15 cellular contexts compared by ENCODE assay signal in genomic region chr19:5062195-5062594, GRCh38.
DNase-seq lines count a peak whose midpoint lies in the region; ATAC-seq, FAIRE-seq and TF ChIP-seq lines count a peak whose summit lies in the region.
"Had no signal": no experiment of that assay in that cellular context is flagged by ENCODE, and none has a peak within 500 bp of the region (broad histone marks: within the 10 kb centered on the region; RNA-seq: fewer than 3 reads in every experiment).

No MANE protein-coding gene starts in this region.

- no peak overlapping the region for H2BK120ac ChIP-seq in neuronal stem cell (ENCODE audit: low read depth, low read length)

- 100% methylated on average over 8 of the region's 9 CpGs for WGBS in HepG2 (ENCODE audit: low lambda C conversion rate)
- WGBS in right lobe of liver (ENCODE audit: insufficient coverage, low coverage, low lambda C conversion rate, missing lambda C conversion rate), result 100% methylated on average over 1 of the region's 9 CpGs
- WGBS in neuronal stem cell (ENCODE audit: extremely low coverage in 2 of 2, insufficient read length in 2 of 2, insufficient replicate concordance in 1 of 2), 2 donors, result no CpG with 5 or more reads among the region's 9 CpGs

- H3K27me3 ChIP-seq in HepG2 (ENCODE audit: control insufficient read depth in 1 of 2, insufficient read depth in 2 of 2, low read length in 2 of 2), result no peaks in the 10 kb centered on the region
- no peaks in the 10 kb centered on the region for H3K27me3 ChIP-seq in right lobe of liver
- no peaks in the 10 kb centered on the region for H3K27me3 ChIP-seq in neuronal stem cell (ENCODE audit: control insufficient read depth in 3 of 3, insufficient read depth in 3 of 3, low read depth in 1 of 3, low read length in 3 of 3)
- H3K27me3 ChIP-seq: BLaER1 treated with 17β-estradiol and CSF1 and Interleukin-3, amounts not matched to agents 10 nM and 100 nM had no signal

- no peak overlapping the region for H2BK15ac ChIP-seq in neuronal stem cell (ENCODE audit: low read length)

- no peak overlapping the region for H2BK12ac ChIP-seq in neuronal stem cell (ENCODE audit: low read length)

- TF ChIP-seq CTCF in HepG2 (CRISPR knock-in tag; IDR thresholded peaks at IDR 0.05) (no peak), right lobe of liver (IDR thresholded peaks at IDR 0.05) (no peak), brain (conservative IDR thresholded peaks at IDR 0.05) (no peak)

- in situ Hi-C loops in HepG2 (cut with HindIII; ENCODE audit: extremely low pct_ligation_motif_present, low pct_unique_long_range_greater_than_20kb), result no loop called here

- CTCF ChIA-PET in HepG2 (lab: Yijun Ruan, JAX; ENCODE audit: low intra/inter-chr PET ratio, low total read pairs), result no interaction called here

- no peak overlapping the region for H3K18ac ChIP-seq in neuronal stem cell (ENCODE audit: low read length)

- no peak for TF ChIP-seq RAD21 in HepG2 (CRISPR knock-in tag; IDR thresholded peaks at IDR 0.05)

- H3K79me2 ChIP-seq in HepG2 (ENCODE audit: insufficient read depth, low read length), result no peaks in the 10 kb centered on the region

- no peak overlapping the region for H4K8ac ChIP-seq in neuronal stem cell (ENCODE audit: low read depth, low read length)

- H3K4me2 ChIP-seq in HepG2 (ENCODE audit: low read depth, low read length), result no peak overlapping the region
- H3K4me2 ChIP-seq in neuronal stem cell (ENCODE audit: insufficient read depth, low read length, poor library complexity, severe bottlenecking), result no peak overlapping the region
- H3K4me2 ChIP-seq: BLaER1 treated with 17β-estradiol and CSF1 and Interleukin-3, amounts not matched to agents 10 nM and 100 nM had no signal

- H3K4me1 Mint-ChIP-seq in brain, result peaks cover 74% of the 10 kb centered on the region
- H3K4me1 Mint-ChIP-seq: B cell had no signal

- H4K20me1 ChIP-seq in HepG2 (ENCODE audit: insufficient read depth, low read length), result no peaks in the 10 kb centered on the region; the same call in 1 of the 2 replicates

- no peak overlapping the region for H3K27ac ChIP-seq in HepG2 (ENCODE audit: extremely low read length, insufficient read depth, low read length)
- H3K27ac ChIP-seq in right lobe of liver, result no peak overlapping the region
- H3K27ac ChIP-seq in neuronal stem cell (replicated peaks; ENCODE audit: low read length), result no peak overlapping the region
- H3K27ac ChIP-seq: BLaER1 treated with 17β-estradiol and CSF1 and Interleukin-3, amounts not matched to agents 10 nM and 100 nM had no signal

- H2AK5ac ChIP-seq in neuronal stem cell (ENCODE audit: low read depth, low read length), result no peak overlapping the region

- peak overlapping the region in 3 of 5 experiments; percentile 21 to 79 (median 52) for H3K27ac Mint-ChIP-seq in brain
- H3K27ac Mint-ChIP-seq: B cell; CD8-positive, alpha-beta T cell had no signal

- H3K9ac ChIP-seq in HepG2 (ENCODE audit: insufficient read depth, low read depth, low read length), result no peak overlapping the region
- H3K9ac ChIP-seq in neuronal stem cell (ENCODE audit: low read depth, low read length, poor library complexity), result no peak overlapping the region
- H3K9ac ChIP-seq: BLaER1 treated with 17β-estradiol and CSF1 and Interleukin-3, amounts not matched to agents 10 nM and 100 nM had no signal

- H2AFZ ChIP-seq in HepG2 (ENCODE audit: low read length), result no peak overlapping the region
- H2AFZ ChIP-seq in neuronal stem cell (ENCODE audit: low read length), result no peak overlapping the region

- ATAC-seq in HepG2 (no peak), right lobe of liver (no peak), GM21528 (IDR thresholded peaks at IDR 0.05; ENCODE audit: low FRiP score, unreplicated experiment) (no peak)
- ATAC-seq: CD8-positive, alpha-beta T cell had no signal

- H3K36me3 Mint-ChIP-seq in brain, result peaks cover 52% of the 10 kb centered on the region

- TF ChIP-seq EP300 in HepG2 (IDR thresholded peaks at IDR 0.05; ENCODE audit: low read depth in 2 of 2, low read length in 2 of 2), result no peak
- TF ChIP-seq EP300 in HepG2 (CRISPR knock-in tag; IDR thresholded peaks at IDR 0.05; ENCODE audit: borderline replicate concordance), result no peak

- intact Hi-C loops in HepG2 (cut with micrococcal nuclease; ENCODE audit: unreplicated experiment) (no loop called here), right lobe of liver (cut with DNase I) (no loop called here)

- no peak overlapping the region for H3K4me3 Mint-ChIP-seq in brain
- H3K4me3 Mint-ChIP-seq: B cell; CD8-positive, alpha-beta T cell had no signal

- H3K14ac ChIP-seq in neuronal stem cell (ENCODE audit: low read length), result no peak overlapping the region

- no peak for TF ChIP-seq POLR2A in HepG2 (IDR thresholded peaks at IDR 0.05; ENCODE audit: insufficient read depth in 1 of 2, low read depth in 2 of 2, low read length in 2 of 2)
- no peak for TF ChIP-seq POLR2A in right lobe of liver (IDR thresholded peaks at IDR 0.05)

- POLR2A ChIA-PET in HepG2 (lab: Yijun Ruan, JAX), result no interaction called here

- H3K23ac ChIP-seq in neuronal stem cell (ENCODE audit: low read depth, low read length, poor library complexity), result peak overlapping the region; percentile 6

- FAIRE-seq in HepG2 (lab: Jason Lieb, UNC) (no peak), urothelium cell line (lab: Jason Lieb, UNC) (no peak)
- FAIRE-seq: HTR-8/SVneo had no signal

- BruUV-seq in HepG2 (replicated peaks; lab: Mats Ljungman, UMichigan), result no TSS peak

- peaks cover 5 to 20% (median 10%) of the 10 kb centered on the region in 5 experiments for H3K9me3 Mint-ChIP-seq in brain

- H4K91ac ChIP-seq in neuronal stem cell (ENCODE audit: low read depth, low read length, poor library complexity), result no peak overlapping the region

- peaks cover 4% of the 10 kb centered on the region for H3K79me1 ChIP-seq in neuronal stem cell (ENCODE audit: low read depth, low read length)

- no peak overlapping the region for H3K4ac ChIP-seq in neuronal stem cell (ENCODE audit: low read length)

- peak overlapping the region; percentile 7 for H2BK5ac ChIP-seq in neuronal stem cell (ENCODE audit: low read length)

- H3K27me3 Mint-ChIP-seq in brain, result no peaks in the 10 kb centered on the region
- H3K27me3 Mint-ChIP-seq: B cell had no signal

- DNase-seq in HepG2 (ENCODE audit: low spot score) (no peak), right lobe of liver (no peak), neuronal stem cell (ENCODE audit: low spot score) (no peak), urothelium cell line (ENCODE audit: low spot score) (no peak), NCI-H526 (lab: John Stamatoyannopoulos, UW) (no peak)
- DNase-seq: Calu3; CD8-positive, alpha-beta T cell; DMS79 treated with DMSO at 0.1 percent for 48 hours; GF-D8; HCEC 1CT had no signal

- H3K4me1 ChIP-seq in HepG2 (ENCODE audit: insufficient read depth, low read length) (peaks cover 9% of the 10 kb centered on the region), right lobe of liver (peaks cover 0 to 4% (median 0%) of the 10 kb centered on the region in 4 donors), neuronal stem cell (ENCODE audit: control insufficient read depth in 2 of 2, insufficient read depth in 1 of 2, low read depth in 1 of 2, low read length in 2 of 2) (peaks cover 19 to 30% of the 10 kb centered on the region in 2 donors)

- H3K4me3 ChIP-seq in HepG2 (replicated peaks in 1 of 3; ENCODE audit: insufficient read depth in 1 of 3, low read depth in 2 of 3, low read length in 3 of 3) (no peak overlapping the region), right lobe of liver (no peak overlapping the region), neuronal stem cell (ENCODE audit: low read length in 2 of 2) (peak overlapping the region in 1 of 2 donors; percentile 47)

- peaks cover 19 to 29% of the 10 kb centered on the region in 2 experiments; a peak in 4 of 5 replicates for H3K36me3 ChIP-seq in HepG2 (replicated peaks in 1 of 2; ENCODE audit: control insufficient read depth in 1 of 2, insufficient read depth in 2 of 2, low read length in 2 of 2)
- peaks cover 0 to 25% (median 0%) of the 10 kb centered on the region in 4 donors for H3K36me3 ChIP-seq in right lobe of liver
- peaks cover 12 to 68% of the 10 kb centered on the region in 2 donors for H3K36me3 ChIP-seq in neuronal stem cell (replicated peaks in 1 of 2; ENCODE audit: control insufficient read depth in 2 of 2, insufficient read depth in 2 of 2, low read length in 2 of 2)

- peaks cover 14% of the 10 kb centered on the region for H3K9me3 ChIP-seq in HepG2 (ENCODE audit: low read length)
- no peaks in the 10 kb centered on the region for H3K9me3 ChIP-seq in right lobe of liver
- peaks cover 9 to 17% of the 10 kb centered on the region in 2 donors for H3K9me3 ChIP-seq in neuronal stem cell (replicated peaks in 1 of 2; ENCODE audit: control insufficient read depth in 2 of 2, insufficient read depth in 1 of 2, low read depth in 1 of 2, low read length in 2 of 2)

TF ChIP-seq in HepG2, 621 proteins besides CTCF, POLR2A, EP300 and RAD21 (continues in another document):
- TF ChIP-seq AGO2 (optimal IDR thresholded peaks at IDR 0.05; ENCODE audit: low read depth, low read length), result peak; percentile 22
- TF ChIP-seq SALL2 (CRISPR knock-in tag; IDR thresholded peaks at IDR 0.05), result no peak
- TF ChIP-seq ZNF709 (CRISPR knock-in tag; IDR thresholded peaks at IDR 0.05), result no peak
- 0 out of 2 replicates have a peak, but pooled peaks have one; percentile 27 for TF ChIP-seq NFKB2 (CRISPR knock-in tag; IDR thresholded peaks at IDR 0.05; ENCODE audit: borderline replicate concordance)
